26 cellular contexts compared by ENCODE assay signal in the genomic region with DNA sequence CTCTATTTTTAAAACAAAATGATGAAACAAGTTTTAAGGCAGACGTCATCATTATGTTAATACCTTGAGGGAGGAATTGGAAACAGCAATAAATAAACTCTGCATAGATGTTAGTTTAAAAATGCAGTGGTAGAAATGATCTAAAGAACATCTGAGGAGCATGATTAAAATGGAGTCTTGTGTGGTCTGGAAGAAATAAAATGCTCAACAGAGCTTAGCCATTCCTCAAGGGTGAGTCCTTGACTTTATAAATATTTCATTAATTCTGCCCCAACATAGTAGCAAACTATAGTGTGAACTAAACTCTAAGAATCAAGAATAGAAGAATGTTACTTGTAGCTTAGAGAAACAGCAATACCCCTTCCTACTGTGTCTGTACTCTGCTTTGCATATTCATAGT.
"Had no signal": no experiment of that assay in that cellular context is flagged by ENCODE, and none has a peak within 500 bp of the region (broad histone marks: within the 10 kb centered on the region; RNA-seq: fewer than 3 reads in every experiment).

No MANE protein-coding gene starts in this region.

- H3K27me3 Mint-ChIP-seq: activated CD4-positive, alpha-beta memory T cell treated with anti-CD3 and anti-CD28 coated beads, Interleukin-2, amount 10 ng/mL, durations not matched to agents 7 days and 5 days; activated naive CD8-positive, alpha-beta T cell treated with anti-CD3 and anti-CD28 coated beads for 36 hours; activated T-helper 17 cell treated with anti-CD3 and anti-CD28 coated beads, Interleukin-2, amount 50 U/mL, for 72 hours had no signal

- FAIRE-seq: K562 had no signal

- H3K4me1 Mint-ChIP-seq: activated CD4-positive, alpha-beta memory T cell treated with anti-CD3 and anti-CD28 coated beads, Interleukin-2, amount 10 ng/mL, durations not matched to agents 7 days and 5 days; activated naive CD8-positive, alpha-beta T cell treated with anti-CD3 and anti-CD28 coated beads for 36 hours; activated T-helper 17 cell treated with anti-CD3 and anti-CD28 coated beads, Interleukin-2, amount 50 U/mL, for 72 hours had no signal

- H3K9me3 Mint-ChIP-seq: activated naive CD4-positive, alpha-beta T cell treated with anti-CD3 and anti-CD28 coated beads for 36 hours; activated naive CD8-positive, alpha-beta T cell treated with anti-CD3 and anti-CD28 coated beads for 36 hours; activated T-helper 17 cell treated with anti-CD3 and anti-CD28 coated beads, Interleukin-2, amount 50 U/mL, for 72 hours; T-helper 1 cell treated with Interleukin-12 subunit alpha and Interleukin-12 subunit beta and Interleukin-4 antibody, amounts not matched to agents 30 μg/mL and 1 μg/mL, for 36 hours; WTC11 had no signal

- H3K4me3 Mint-ChIP-seq: activated CD4-positive, alpha-beta memory T cell treated with anti-CD3 and anti-CD28 coated beads, Interleukin-2, amount 10 ng/mL, durations not matched to agents 7 days and 5 days; activated naive CD4-positive, alpha-beta T cell treated with anti-CD3 and anti-CD28 coated beads for 36 hours; activated naive CD8-positive, alpha-beta T cell treated with anti-CD3 and anti-CD28 coated beads for 36 hours; activated T-helper 17 cell treated with anti-CD3 and anti-CD28 coated beads, Interleukin-2, amount 50 U/mL, for 72 hours; T-helper 1 cell treated with Interleukin-12 subunit alpha and Interleukin-12 subunit beta and Interleukin-4 antibody, amounts not matched to agents 30 μg/mL and 1 μg/mL, for 36 hours; WTC11 had no signal

- H3K27ac Mint-ChIP-seq: activated CD4-positive, alpha-beta memory T cell treated with anti-CD3 and anti-CD28 coated beads, Interleukin-2, amount 10 ng/mL, durations not matched to agents 7 days and 5 days; activated naive CD4-positive, alpha-beta T cell treated with anti-CD3 and anti-CD28 coated beads for 36 hours; activated naive CD8-positive, alpha-beta T cell treated with anti-CD3 and anti-CD28 coated beads for 36 hours; activated T-helper 17 cell treated with anti-CD3 and anti-CD28 coated beads, Interleukin-2, amount 50 U/mL, for 72 hours; T-helper 1 cell treated with Interleukin-12 subunit alpha and Interleukin-12 subunit beta and Interleukin-4 antibody, amounts not matched to agents 30 μg/mL and 1 μg/mL, for 36 hours; WTC11 had no signal

- ATAC-seq: activated T-helper 17 cell treated with anti-CD3 and anti-CD28 coated beads, Interleukin-2, amount 50 U/mL, for 72 hours; K562; WTC11 had no signal

- H3K9me3 ChIP-seq: breast epithelium, SJCRH30 had no signal

- H3K4me1 ChIP-seq: breast epithelium, Peyer's patch, SJCRH30 had no signal

- DNase-seq: activated CD4-positive, alpha-beta memory T cell treated with anti-CD3 and anti-CD28 coated beads, Interleukin-2, amount 10 ng/mL, durations not matched to agents 7 days and 5 days; activated CD4-positive, alpha-beta T cell treated with anti-CD3 and anti-CD28 coated beads for 1 hour; activated CD4-positive, alpha-beta T cell treated with anti-CD3 and anti-CD28 coated beads, Interleukin-2, amount 50 U/mL, for 1 hour; activated gamma-delta T cell; activated naive CD4-positive, alpha-beta T cell treated with anti-CD3 and anti-CD28 coated beads for 36 hours; activated naive CD8-positive, alpha-beta T cell treated with anti-CD3 and anti-CD28 coated beads for 36 hours; activated T-cell treated with anti-CD3 and anti-CD28 coated beads for 4 hours; activated T-cell treated with anti-CD3 and anti-CD28 coated beads, Interleukin-2, amount 50 U/mL, for 48 hours; anterior cingulate cortex; caudate nucleus; Karpas-422; NCI-H1048; NCI-H146; NCI-H187 treated with DMSO at 0.1 percent for 48 hours; NCI-H2081 treated with DMSO at 0.1 percent for 48 hours; NCI-H446; NCI-H524; Peyer's patch; Right ventricle myocardium superior; SJCRH30 had no signal

- H3K36me3 ChIP-seq: breast epithelium, Peyer's patch, SJCRH30 had no signal

- H3K27me3 ChIP-seq: breast epithelium, Peyer's patch, SJCRH30 had no signal

- H3K36me3 Mint-ChIP-seq: activated naive CD8-positive, alpha-beta T cell treated with anti-CD3 and anti-CD28 coated beads for 36 hours; WTC11 had no signal

- H3K27ac ChIP-seq: breast epithelium, Peyer's patch, RWPE1, SJCRH30 had no signal

- H3K4me3 ChIP-seq: breast epithelium, K562, Peyer's patch, SJCRH30 had no signal
